Comparison of ENCODE assay signal across 27 cellular contexts in the genomic region with DNA sequence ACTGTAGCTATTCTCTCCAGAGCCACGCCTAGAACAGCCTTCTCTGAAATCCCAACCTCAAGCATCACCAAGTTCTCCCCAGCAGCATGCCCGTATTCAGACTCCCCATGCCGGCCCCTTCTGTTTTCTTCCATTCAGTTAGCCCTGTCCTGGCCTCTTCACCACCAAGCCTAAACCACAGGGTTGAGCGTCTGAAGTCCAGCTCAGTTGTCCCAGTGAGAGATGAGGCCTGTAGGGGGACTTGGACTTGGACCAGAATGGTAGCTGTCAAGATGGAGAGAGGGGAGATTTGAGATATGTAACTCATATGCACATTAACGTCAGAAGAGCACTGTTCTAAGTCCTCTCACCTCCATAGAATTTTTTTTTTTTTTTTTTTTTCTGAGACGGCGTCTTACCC. TPM values are rescaled to one million over a fixed set of nuclear protein-coding genes. Genes with fewer than 3 reads are reported as not detected.
A peak's percentile ranks its signal among the peaks of the same experiment; 100 is the strongest.
DNase-seq lines count a peak whose midpoint lies in the region; ATAC-seq, FAIRE-seq and TF ChIP-seq lines count a peak whose summit lies in the region.
"Had no signal": no experiment of that assay in that cellular context is flagged by ENCODE, and none has a peak within 500 bp of the region (broad histone marks: within the 10 kb centered on the region; RNA-seq: fewer than 3 reads in every experiment).

No MANE protein-coding gene starts in this region.

- CTCF ChIA-PET in HepG2 (lab: Yijun Ruan, JAX; ENCODE audit: low intra/inter-chr PET ratio, low total read pairs): no interaction called here

- no peaks in the 10 kb centered on the region for H3K27me3 Mint-ChIP-seq in chondrocyte (ENCODE audit: low read depth)

- H4K20me1 ChIP-seq in HepG2 (ENCODE audit: insufficient read depth, low read length): no peaks in the 10 kb centered on the region

- H3K4me2 ChIP-seq in HepG2 (ENCODE audit: low read depth, low read length): no peak overlapping the region

- no peak for TF ChIP-seq RAD21 in HepG2 (CRISPR knock-in tag; IDR thresholded peaks at IDR 0.05)

- peak; percentile 57; the same call in 2 of the 3 replicates for ATAC-seq in HepG2
- no peak for ATAC-seq in right lobe of liver
- no peak for ATAC-seq in upper lobe of right lung
- no peak for ATAC-seq in GM21529 (IDR thresholded peaks at IDR 0.05; ENCODE audit: unreplicated experiment)
- ATAC-seq in HG03354 (IDR thresholded peaks at IDR 0.05; ENCODE audit: poor library complexity, severe bottlenecking, unreplicated experiment): no peak
- ATAC-seq: A549 had no signal

- peaks cover 4% of the 10 kb centered on the region for H3K4me1 Mint-ChIP-seq in chondrocyte (ENCODE audit: low read depth)

- no peak overlapping the region for H3K27ac ChIP-seq in HepG2 (ENCODE audit: extremely low read length, insufficient read depth, low read length)
- no peak overlapping the region for H3K27ac ChIP-seq in right lobe of liver
- H3K27ac ChIP-seq in mucosa of rectum (ENCODE audit: low read depth in 2 of 2, low read length in 2 of 2): peak overlapping the region; percentile 91 to 93
- H3K27ac ChIP-seq in upper lobe of right lung: no peak overlapping the region
- no peak overlapping the region for H3K27ac ChIP-seq in tibial artery
- H3K27ac ChIP-seq: A549 had no signal

- H2AFZ ChIP-seq in HepG2 (ENCODE audit: low read length): no peak overlapping the region

- intact Hi-C loops in HepG2 (cut with micrococcal nuclease; ENCODE audit: unreplicated experiment): no loop called here
- intact Hi-C loops in right lobe of liver (cut with DNase I): no loop called here
- intact Hi-C loops in upper lobe of right lung (cut with DNase I): no loop called here
- intact Hi-C loops in tibial artery (cut with DNase I; ENCODE audit: low total_unique reads): no loop called here

- H3K36me3 ChIP-seq in HepG2 (replicated peaks in 1 of 2; ENCODE audit: control insufficient read depth in 1 of 2, insufficient read depth in 2 of 2, low read length in 2 of 2) (no peaks in the 10 kb centered on the region), right lobe of liver (no peaks in the 10 kb centered on the region), mucosa of rectum (ENCODE audit: control insufficient read depth in 2 of 2, insufficient read depth in 2 of 2, low read length in 2 of 2) (no peaks in the 10 kb centered on the region), upper lobe of right lung (no peaks in the 10 kb centered on the region), tibial artery (no peaks in the 10 kb centered on the region)
- H3K36me3 ChIP-seq: HAP-1 had no signal

- H3K27me3 ChIP-seq in HepG2 (ENCODE audit: control insufficient read depth in 1 of 2, insufficient read depth in 2 of 2, low read length in 2 of 2) (peaks cover 0 to 15% of the 10 kb centered on the region in 2 experiments; a peak in 4 of 5 replicates), right lobe of liver (no peaks in the 10 kb centered on the region), mucosa of rectum (ENCODE audit: control insufficient read depth in 2 of 2, insufficient read depth in 2 of 2, low read length in 2 of 2) (peaks cover 0 to 3% of the 10 kb centered on the region in 2 donors), upper lobe of right lung (no peaks in the 10 kb centered on the region), tibial artery (peaks cover 0 to 12% of the 10 kb centered on the region in 2 donors)

- H3K4me3 ChIP-seq in HepG2 (replicated peaks in 1 of 3; ENCODE audit: insufficient read depth in 1 of 3, low read depth in 2 of 3, low read length in 3 of 3) (no peak overlapping the region), right lobe of liver (no peak overlapping the region), mucosa of rectum (ENCODE audit: low read length in 2 of 2) (no peak overlapping the region), upper lobe of right lung (no peak overlapping the region), tibial artery (no peak overlapping the region)
- H3K4me3 ChIP-seq: A549, HAP-1 had no signal

- TF ChIP-seq CTCF in HepG2 (CRISPR knock-in tag; IDR thresholded peaks at IDR 0.05) (no peak), right lobe of liver (IDR thresholded peaks at IDR 0.05) (no peak), chondrocyte (IDR thresholded peaks at IDR 0.05) (no peak), upper lobe of right lung (IDR thresholded peaks at IDR 0.05) (no peak), tibial artery (IDR thresholded peaks at IDR 0.05) (no peak)

- peaks cover 2% of the 10 kb centered on the region for H3K36me3 Mint-ChIP-seq in chondrocyte (ENCODE audit: low read depth)
- H3K36me3 Mint-ChIP-seq: CD4-positive, alpha-beta memory T cell had no signal

- TF ChIP-seq POLR2A in HepG2 (IDR thresholded peaks at IDR 0.05; ENCODE audit: insufficient read depth in 1 of 2, low read depth in 2 of 2, low read length in 2 of 2) (no peak), right lobe of liver (IDR thresholded peaks at IDR 0.05) (no peak)

- 34% methylated on average over 7 of the region's 7 CpGs for WGBS in HepG2 (ENCODE audit: low lambda C conversion rate)
- 75% methylated on average over 5 of the region's 7 CpGs for WGBS in right lobe of liver (ENCODE audit: insufficient coverage, low coverage, low lambda C conversion rate, missing lambda C conversion rate)

- H3K9me3 Mint-ChIP-seq in chondrocyte (ENCODE audit: low read depth): peaks cover 4% of the 10 kb centered on the region
- H3K9me3 Mint-ChIP-seq: HFFc6 had no signal

- POLR2A ChIA-PET in HepG2 (lab: Yijun Ruan, JAX): no interaction called here

- TF ChIP-seq EP300 in HepG2 (IDR thresholded peaks at IDR 0.05; ENCODE audit: low read depth in 2 of 2, low read length in 2 of 2): no peak
- TF ChIP-seq EP300 in HepG2 (CRISPR knock-in tag; IDR thresholded peaks at IDR 0.05; ENCODE audit: borderline replicate concordance): no peak

- no peak for DNase-seq in HepG2 (ENCODE audit: low spot score)
- no peak for DNase-seq in right lobe of liver
- DNase-seq in chondrocyte (ENCODE audit: low spot score): peak; percentile 15
- peak; percentile 31 for DNase-seq in upper lobe of right lung
- DNase-seq in tibial artery: no peak
- DNase-seq: 8988T; ACHN; C1 segment of cervical spinal cord; Calu3; CD4-positive, alpha-beta memory T cell; COR-L47; DMS53; DMS79 treated with DMSO at 0.1 percent for 48 hours; GF-D8; GOT3; HFFc6 had no signal

- H3K27ac Mint-ChIP-seq in chondrocyte (ENCODE audit: unreplicated experiment): no peak overlapping the region
- H3K27ac Mint-ChIP-seq: CD4-positive, alpha-beta memory T cell; HFFc6 had no signal

- H3K4me1 ChIP-seq in HepG2 (ENCODE audit: insufficient read depth, low read length) (0 out of 2 replicates have a peak, but pooled peaks cover 7% of the 10 kb centered on the region), right lobe of liver (peaks cover 0 to 11% (median 2%) of the 10 kb centered on the region in 4 donors), mucosa of rectum (ENCODE audit: control insufficient read depth in 2 of 2, insufficient read depth in 2 of 2, low read length in 2 of 2) (peaks cover 16 to 41% of the 10 kb centered on the region in 2 donors), upper lobe of right lung (no peaks in the 10 kb centered on the region), tibial artery (peaks cover 0 to 4% (median 1%) of the 10 kb centered on the region in 4 donors)

- H3K79me2 ChIP-seq in HepG2 (ENCODE audit: insufficient read depth, low read length): no peaks in the 10 kb centered on the region

- FAIRE-seq in HepG2 (lab: Jason Lieb, UNC): no peak
- FAIRE-seq: A549, GM12891, GM18507, H54 had no signal

- H3K9me3 ChIP-seq in HepG2 (ENCODE audit: low read length) (no peaks in the 10 kb centered on the region), right lobe of liver (no peaks in the 10 kb centered on the region), mucosa of rectum (ENCODE audit: control insufficient read depth in 2 of 2, low read length in 2 of 2) (no peaks in the 10 kb centered on the region), upper lobe of right lung (no peaks in the 10 kb centered on the region), tibial artery (no peaks in the 10 kb centered on the region)
- H3K9me3 ChIP-seq: A549, HAP-1 had no signal

- in situ Hi-C loops in HepG2 (cut with HindIII; ENCODE audit: extremely low pct_ligation_motif_present, low pct_unique_long_range_greater_than_20kb): no loop called here

- H3K9ac ChIP-seq in HepG2 (ENCODE audit: insufficient read depth, low read depth, low read length): no peak overlapping the region
- H3K9ac ChIP-seq in mucosa of rectum (ENCODE audit: low read depth in 1 of 2, low read length in 2 of 2): peak overlapping the region in 1 of 2 donors; percentile 46

- no TSS peak for BruUV-seq in HepG2 (replicated peaks; lab: Mats Ljungman, UMichigan)

- H3K4me3 Mint-ChIP-seq in chondrocyte (ENCODE audit: unreplicated experiment): no peak overlapping the region
- H3K4me3 Mint-ChIP-seq: CD4-positive, alpha-beta memory T cell; HFFc6 had no signal

RNA-seq across cellular contexts. Expression of a gene that starts 5.5 kb away (rescaled TPM):
- 0.76 and 2.5 TPM in 2 replicates for total RNA-seq in HepG2 (2016; rRNA removed; fragmentation: Illumina TruSeq; extraction: Trizol)
- total RNA-seq in HepG2 (2016; cell fraction: cytosol; rRNA removed; fragmentation: Illumina TruSeq; extraction: Trizol; ENCODE audit: low read depth): 6.9 and 7.0 TPM in 2 replicates
- total RNA-seq in HepG2 (2016; cell fraction: insoluble cytoplasmic fraction; rRNA removed; fragmentation: Illumina TruSeq; extraction: Trizol): 0.83 and 1.3 TPM in 2 replicates
- total RNA-seq in HepG2 (2016; cell fraction: membrane; rRNA removed; fragmentation: Illumina TruSeq; extraction: Trizol): 5.0 and 5.4 TPM in 2 replicates
- total RNA-seq in HepG2 (2016; cell fraction: nucleus; rRNA removed; fragmentation: Illumina TruSeq; extraction: Trizol): 1.2 and 1.7 TPM in 2 replicates
- polyA plus RNA-seq in HepG2 (2011; rRNA removed): 2.9 and 4.0 TPM in 2 replicates
- 4.2 and 5.4 TPM in 2 replicates for polyA plus RNA-seq in HepG2 (2011; cell fraction: cytosol; rRNA removed)
- polyA plus RNA-seq in HepG2 (2011; cell fraction: nucleus; rRNA removed): 2.7 and 3.1 TPM in 2 replicates
- polyA plus RNA-seq in HepG2 (2012): 0.43 and 2.3 TPM in 2 replicates
- 9.6 and 9.8 TPM in 2 replicates for polyA plus RNA-seq in HepG2 (2016; cell fraction: cytosol; fragmentation: Illumina TruSeq; extraction: Trizol; ENCODE audit: low read depth)
- polyA plus RNA-seq in HepG2 (2016; cell fraction: insoluble cytoplasmic fraction; fragmentation: Illumina TruSeq; extraction: Trizol; ENCODE audit: low read depth): 1.0 and 1.1 TPM in 2 replicates
- 6.2 and 6.8 TPM in 2 replicates for polyA plus RNA-seq in HepG2 (2016; cell fraction: membrane; fragmentation: Illumina TruSeq; extraction: Trizol; ENCODE audit: low read depth)
- 1.3 and 2.6 TPM in 2 replicates for polyA plus RNA-seq in HepG2 (2016; cell fraction: nucleus; fragmentation: Illumina TruSeq; extraction: Trizol; ENCODE audit: insufficient read depth, low read depth)
- 6.4 and 19.0 TPM in 2 replicates for polyA minus RNA-seq in HepG2 (2011; rRNA and poly(A)+ RNA removed; ENCODE audit: low replicate concordance)
- polyA minus RNA-seq in HepG2 (2011; cell fraction: cytosol; rRNA and poly(A)+ RNA removed): 1.8 TPM in 1 of 2 replicates, not detected in the other
- 0.75 TPM in 1 of 2 replicates, not detected in the other for polyA minus RNA-seq in HepG2 (2011; cell fraction: nucleus; rRNA and poly(A)+ RNA removed)
- total RNA-seq in right lobe of liver: 10 to 100 TPM in 3 of 6 experiments, 1 to 10 TPM in 3; 3.9 to 14.4 (median 9.0) TPM
- total RNA-seq in chondrocyte: 14.6 to 23.7 TPM (median 21.1 TPM) in 3 replicates
- 41.9 TPM for total RNA-seq in upper lobe of right lung
- total RNA-seq: CD4-positive, alpha-beta memory T cell had no signal
- polyA plus RNA-seq: CD4-positive, alpha-beta memory T cell had no signal

RNA-seq across cellular contexts. Expression of a gene that starts 20.4 kb away (rescaled TPM):
- total RNA-seq in HepG2 (2016; rRNA removed; fragmentation: Illumina TruSeq; extraction: Trizol): not detected in 2 replicates
- total RNA-seq in HepG2 (2016; cell fraction: cytosol; rRNA removed; fragmentation: Illumina TruSeq; extraction: Trizol; ENCODE audit: low read depth): not detected in 2 replicates
- not detected in 2 replicates for total RNA-seq in HepG2 (2016; cell fraction: insoluble cytoplasmic fraction; rRNA removed; fragmentation: Illumina TruSeq; extraction: Trizol)
- not detected in 2 replicates for total RNA-seq in HepG2 (2016; cell fraction: membrane; rRNA removed; fragmentation: Illumina TruSeq; extraction: Trizol)
- not detected in 2 replicates for total RNA-seq in HepG2 (2016; cell fraction: nucleus; rRNA removed; fragmentation: Illumina TruSeq; extraction: Trizol)
- not detected in 2 replicates for polyA plus RNA-seq in HepG2 (2011; rRNA removed)
- polyA plus RNA-seq in HepG2 (2011; cell fraction: cytosol; rRNA removed): not detected in 2 replicates
- 0.38 TPM in 1 of 2 replicates, not detected in the other for polyA plus RNA-seq in HepG2 (2011; cell fraction: nucleus; rRNA removed)
- polyA plus RNA-seq in HepG2 (2012): not detected in 2 replicates
- polyA plus RNA-seq in HepG2 (2016; cell fraction: cytosol; fragmentation: Illumina TruSeq; extraction: Trizol; ENCODE audit: low read depth): not detected in 2 replicates
- not detected in 2 replicates for polyA plus RNA-seq in HepG2 (2016; cell fraction: insoluble cytoplasmic fraction; fragmentation: Illumina TruSeq; extraction: Trizol; ENCODE audit: low read depth)
- polyA plus RNA-seq in HepG2 (2016; cell fraction: membrane; fragmentation: Illumina TruSeq; extraction: Trizol; ENCODE audit: low read depth): not detected in 2 replicates
- not detected in 2 replicates for polyA plus RNA-seq in HepG2 (2016; cell fraction: nucleus; fragmentation: Illumina TruSeq; extraction: Trizol; ENCODE audit: insufficient read depth, low read depth)
- polyA minus RNA-seq in HepG2 (2011; rRNA and poly(A)+ RNA removed; ENCODE audit: low replicate concordance): 0.35 TPM in 1 of 2 replicates, not detected in the other
- polyA minus RNA-seq in HepG2 (2011; cell fraction: cytosol; rRNA and poly(A)+ RNA removed): not detected in 2 replicates
- not detected in 2 replicates for polyA minus RNA-seq in HepG2 (2011; cell fraction: nucleus; rRNA and poly(A)+ RNA removed)
- not detected for total RNA-seq in right lobe of liver
- 0.54 TPM in 1 of 3 replicates, not detected in the others for total RNA-seq in chondrocyte
- not detected for total RNA-seq in upper lobe of right lung
- total RNA-seq: Calu3, Daoy, G401 had no signal
- polyA plus RNA-seq: BJ; CD4-positive, alpha-beta memory T cell had no signal

RNA-seq across cellular contexts. Expression of a gene that starts 35.9 kb away (rescaled TPM):
- total RNA-seq in HepG2 (2016; rRNA removed; fragmentation: Illumina TruSeq; extraction: Trizol): 1.6 and 3.1 TPM in 2 replicates
- 2.6 and 2.8 TPM in 2 replicates for total RNA-seq in HepG2 (2016; cell fraction: cytosol; rRNA removed; fragmentation: Illumina TruSeq; extraction: Trizol; ENCODE audit: low read depth)
- total RNA-seq in HepG2 (2016; cell fraction: insoluble cytoplasmic fraction; rRNA removed; fragmentation: Illumina TruSeq; extraction: Trizol): 1.6 and 2.6 TPM in 2 replicates
- 5.4 and 6.4 TPM in 2 replicates for total RNA-seq in HepG2 (2016; cell fraction: membrane; rRNA removed; fragmentation: Illumina TruSeq; extraction: Trizol)
- 1.3 and 2.2 TPM in 2 replicates for total RNA-seq in HepG2 (2016; cell fraction: nucleus; rRNA removed; fragmentation: Illumina TruSeq; extraction: Trizol)
- polyA plus RNA-seq in HepG2 (2011; rRNA removed): 1.0 and 1.4 TPM in 2 replicates
- 0.60 and 1.0 TPM in 2 replicates for polyA plus RNA-seq in HepG2 (2011; cell fraction: cytosol; rRNA removed)
- 1.8 and 2.0 TPM in 2 replicates for polyA plus RNA-seq in HepG2 (2011; cell fraction: nucleus; rRNA removed)
- polyA plus RNA-seq in HepG2 (2012): 0.46 and 0.56 TPM in 2 replicates
- 4.2 and 5.7 TPM in 2 replicates for polyA plus RNA-seq in HepG2 (2016; cell fraction: cytosol; fragmentation: Illumina TruSeq; extraction: Trizol; ENCODE audit: low read depth)
- 1.4 and 1.8 TPM in 2 replicates for polyA plus RNA-seq in HepG2 (2016; cell fraction: insoluble cytoplasmic fraction; fragmentation: Illumina TruSeq; extraction: Trizol; ENCODE audit: low read depth)
- polyA plus RNA-seq in HepG2 (2016; cell fraction: membrane; fragmentation: Illumina TruSeq; extraction: Trizol; ENCODE audit: low read depth): 5.2 and 5.9 TPM in 2 replicates
- 2.1 and 4.0 TPM in 2 replicates for polyA plus RNA-seq in HepG2 (2016; cell fraction: nucleus; fragmentation: Illumina TruSeq; extraction: Trizol; ENCODE audit: insufficient read depth, low read depth)
- polyA minus RNA-seq in HepG2 (2011; rRNA and poly(A)+ RNA removed; ENCODE audit: low replicate concordance): 0.78 TPM in 1 of 2 replicates, not detected in the other
- 0.88 TPM in 1 of 2 replicates, not detected in the other for polyA minus RNA-seq in HepG2 (2011; cell fraction: cytosol; rRNA and poly(A)+ RNA removed)
- polyA minus RNA-seq in HepG2 (2011; cell fraction: nucleus; rRNA and poly(A)+ RNA removed): 0.62 TPM in 1 of 2 replicates, not detected in the other
- total RNA-seq in right lobe of liver: 1 to 10 TPM; 1.0 to 8.3 (median 2.4) TPM
- 2.6 to 4.6 TPM (median 4.0 TPM) in 3 replicates for total RNA-seq in chondrocyte
- 1.5 TPM for total RNA-seq in upper lobe of right lung
- total RNA-seq: Calu3; CD4-positive, alpha-beta memory T cell had no signal
- polyA plus RNA-seq: CD4-positive, alpha-beta memory T cell had no signal

RNA-seq across cellular contexts. Expression of a gene that starts 58.0 kb away (rescaled TPM):
- 15.3 and 16.3 TPM in 2 replicates for total RNA-seq in HepG2 (2016; rRNA removed; fragmentation: Illumina TruSeq; extraction: Trizol)
- 14.7 and 15.7 TPM in 2 replicates for total RNA-seq in HepG2 (2016; cell fraction: cytosol; rRNA removed; fragmentation: Illumina TruSeq; extraction: Trizol; ENCODE audit: low read depth)
- 14.5 and 14.7 TPM in 2 replicates for total RNA-seq in HepG2 (2016; cell fraction: insoluble cytoplasmic fraction; rRNA removed; fragmentation: Illumina TruSeq; extraction: Trizol)
- 22.4 and 23.5 TPM in 2 replicates for total RNA-seq in HepG2 (2016; cell fraction: membrane; rRNA removed; fragmentation: Illumina TruSeq; extraction: Trizol)
- 7.6 and 10.7 TPM in 2 replicates for total RNA-seq in HepG2 (2016; cell fraction: nucleus; rRNA removed; fragmentation: Illumina TruSeq; extraction: Trizol)
- 20.9 and 22.5 TPM in 2 replicates for polyA plus RNA-seq in HepG2 (2011; rRNA removed)
- 20.2 and 22.7 TPM in 2 replicates for polyA plus RNA-seq in HepG2 (2011; cell fraction: cytosol; rRNA removed)
- 11.4 and 11.8 TPM in 2 replicates for polyA plus RNA-seq in HepG2 (2011; cell fraction: nucleus; rRNA removed)
- 10.1 and 14.4 TPM in 2 replicates for polyA plus RNA-seq in HepG2 (2012)
- polyA plus RNA-seq in HepG2 (2016; cell fraction: cytosol; fragmentation: Illumina TruSeq; extraction: Trizol; ENCODE audit: low read depth): 9.8 and 10.0 TPM in 2 replicates
- 17.6 and 20.6 TPM in 2 replicates for polyA plus RNA-seq in HepG2 (2016; cell fraction: insoluble cytoplasmic fraction; fragmentation: Illumina TruSeq; extraction: Trizol; ENCODE audit: low read depth)
- 19.3 and 20.2 TPM in 2 replicates for polyA plus RNA-seq in HepG2 (2016; cell fraction: membrane; fragmentation: Illumina TruSeq; extraction: Trizol; ENCODE audit: low read depth)
- polyA plus RNA-seq in HepG2 (2016; cell fraction: nucleus; fragmentation: Illumina TruSeq; extraction: Trizol; ENCODE audit: insufficient read depth, low read depth): 13.4 and 15.4 TPM in 2 replicates
- 14.9 and 40.6 TPM in 2 replicates for polyA minus RNA-seq in HepG2 (2011; rRNA and poly(A)+ RNA removed; ENCODE audit: low replicate concordance)
- polyA minus RNA-seq in HepG2 (2011; cell fraction: cytosol; rRNA and poly(A)+ RNA removed): 18.2 and 22.4 TPM in 2 replicates
- 13.1 and 17.9 TPM in 2 replicates for polyA minus RNA-seq in HepG2 (2011; cell fraction: nucleus; rRNA and poly(A)+ RNA removed)
- total RNA-seq in right lobe of liver: 10 to 100 TPM in 3 of 6 experiments, 1 to 10 TPM in 3; 4.6 to 12.1 (median 8.3) TPM
- total RNA-seq in chondrocyte: 15.5 to 17.6 TPM (median 17.4 TPM) in 3 replicates
- 34.3 TPM for total RNA-seq in upper lobe of right lung

Comparison
In these comparisons a context has a peak if more than half of its experiments do, and no peak if none do; other contexts are left out.
1. DNase-seq: peak in chondrocyte (single experiment) and upper lobe of right lung (single experiment); none in HepG2 (single experiment), right lobe of liver (0 of 3) and tibial artery (0 of 2).
2. H3K27ac ChIP-seq: peak in mucosa of rectum (2 of 2); none in HepG2 (single experiment), right lobe of liver (0 of 3), upper lobe of right lung (single experiment) and tibial artery (0 of 2).